ENCODE assay signal across 9 cellular contexts in the genomic region with DNA sequence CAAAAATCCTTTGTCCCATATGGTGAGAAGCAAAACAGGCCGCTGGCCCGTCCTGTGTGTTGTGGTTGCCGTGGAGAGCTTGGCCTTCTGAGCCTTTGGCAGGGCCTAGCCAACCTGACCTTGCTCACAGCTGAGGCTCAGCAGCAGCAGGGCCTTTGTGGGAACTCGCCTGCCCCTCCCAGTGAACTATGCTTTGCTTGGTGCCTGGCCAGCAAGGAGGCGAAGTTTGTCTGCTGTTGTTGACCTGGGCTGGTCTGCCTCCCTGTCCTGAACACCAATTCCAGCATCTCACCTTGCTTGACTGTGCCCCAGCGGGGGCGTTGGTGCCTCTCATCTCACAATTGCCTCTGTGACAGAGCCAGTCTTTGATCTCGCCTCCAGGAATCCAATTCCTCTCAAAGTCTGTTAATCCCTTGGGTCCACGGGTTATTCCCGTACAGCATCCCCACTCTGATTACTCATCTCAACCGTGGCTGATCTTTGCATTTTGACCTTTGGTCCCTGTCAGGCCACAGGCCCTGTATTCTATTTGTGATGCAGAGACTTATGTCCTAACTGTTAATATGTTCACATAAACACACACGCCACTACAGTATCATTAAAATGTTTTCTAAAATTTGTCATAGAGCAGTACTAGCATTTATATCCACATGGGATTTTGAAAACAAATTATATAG. TPM values are rescaled to one million over a fixed set of nuclear protein-coding genes. Genes with fewer than 3 reads are reported as not detected.
DNase-seq lines count a peak whose midpoint lies in the region; ATAC-seq, FAIRE-seq and TF ChIP-seq lines count a peak whose summit lies in the region.
"Had no signal": no experiment of that assay in that cellular context is flagged by ENCODE, and none has a peak within 500 bp of the region (broad histone marks: within the 10 kb centered on the region; RNA-seq: fewer than 3 reads in every experiment).

No MANE protein-coding gene starts in this region.

- no peak overlapping the region for H3K27ac Mint-ChIP-seq in natural killer cell

- no peak for TF ChIP-seq EP300 in sigmoid colon (IDR thresholded peaks at IDR 0.05)

- H4K20me1 ChIP-seq in hepatocyte (ENCODE audit: insufficient read depth, poor library complexity, severe bottlenecking), result no peaks in the 10 kb centered on the region

- no peaks in the 10 kb centered on the region for H3K79me2 ChIP-seq in hepatocyte

- no peaks in the 10 kb centered on the region for H3K36me3 Mint-ChIP-seq in natural killer cell

- no peaks in the 10 kb centered on the region for H3K27me3 Mint-ChIP-seq in natural killer cell (ENCODE audit: low read depth in 2 of 2)

- DNase-seq in ascending aorta (ENCODE audit: low spot score in 2 of 2) (peak in 1 of 2 donors; percentile 65), hepatocyte (ENCODE audit: low spot score) (peak; percentile 75), sigmoid colon (peak; percentile 73), GM12891 (ENCODE audit: insufficient read length, low spot score) (no peak), NCI-H1417 treated with DMSO at 0.1 percent for 48 hours (lab: John Stamatoyannopoulos, UW) (no peak), natural killer cell (no peak), NCI-H2107 treated with DMSO at 0.1 percent for 48 hours (lab: John Stamatoyannopoulos, UW; ENCODE audit: unreplicated experiment) (no peak)

- no peak overlapping the region for H2AFZ ChIP-seq in hepatocyte

- TF ChIP-seq CTCF in ascending aorta (IDR thresholded peaks at IDR 0.05) (no peak), hepatocyte (IDR thresholded peaks at IDR 0.05; ENCODE audit: poor library complexity) (no peak), sigmoid colon (IDR thresholded peaks at IDR 0.05) (no peak), natural killer cell (IDR thresholded peaks at IDR 0.05) (no peak)

- H3K36me3 ChIP-seq in ascending aorta (no peaks in the 10 kb centered on the region), hepatocyte (replicated peaks; ENCODE audit: insufficient read depth, low read depth) (no peaks in the 10 kb centered on the region), sigmoid colon (no peaks in the 10 kb centered on the region)

- ATAC-seq in GM19025 (IDR thresholded peaks at IDR 0.05; ENCODE audit: low read depth, unreplicated experiment) (peak; percentile 56), natural killer cell (no peak)

- H3K4me3 ChIP-seq in ascending aorta (no peak overlapping the region), hepatocyte (no peak overlapping the region), sigmoid colon (no peak overlapping the region)

- no peak for FAIRE-seq in GM12891 (lab: Jason Lieb, UNC)
- FAIRE-seq: colon had no signal

- WGBS in hepatocyte (ENCODE audit: low lambda C conversion rate, missing lambda C conversion rate), result 44% methylated on average over 12 of the region's 12 CpGs
- 11 to 61% methylated on average over 12 of the region's 12 CpGs for WGBS in sigmoid colon, 2 donors

- TF ChIP-seq POLR2A in sigmoid colon (IDR thresholded peaks at IDR 0.05) (no peak), GM12891 (IDR thresholded peaks at IDR 0.05; ENCODE audit: low read depth, low read length) (no peak)

- H3K4me3 Mint-ChIP-seq in natural killer cell, result no peak overlapping the region

- H3K9me3 ChIP-seq in ascending aorta (no peaks in the 10 kb centered on the region), hepatocyte (ENCODE audit: low read depth) (no peaks in the 10 kb centered on the region), sigmoid colon (no peaks in the 10 kb centered on the region)

- no peaks in the 10 kb centered on the region for H3K9me2 ChIP-seq in hepatocyte (replicated peaks; ENCODE audit: insufficient read depth)

- no peaks in the 10 kb centered on the region for H3K9me3 Mint-ChIP-seq in natural killer cell

- H3K27ac ChIP-seq in ascending aorta, result peak overlapping the region; percentile 1 to 59
- peak overlapping the region; percentile 68 for H3K27ac ChIP-seq in hepatocyte
- H3K27ac ChIP-seq in sigmoid colon, result peak overlapping the region in 3 of 4 donors; percentile 40 to 58 (median 41)

- intact Hi-C loops in ascending aorta (cut with DNase I) (no loop called here), sigmoid colon (cut with DNase I) (no loop called here), natural killer cell (cut with micrococcal nuclease) (no loop called here)

- H3K4me1 ChIP-seq in ascending aorta, result peaks cover 0 to 4% of the 10 kb centered on the region in 2 donors
- peaks cover 7% of the 10 kb centered on the region for H3K4me1 ChIP-seq in hepatocyte (ENCODE audit: insufficient read depth)
- H3K4me1 ChIP-seq in sigmoid colon, result peaks cover 0 to 10% (median 0%) of the 10 kb centered on the region in 4 donors

- H3K4me1 Mint-ChIP-seq in natural killer cell, result no peaks in the 10 kb centered on the region

- H3K27me3 ChIP-seq in ascending aorta (no peaks in the 10 kb centered on the region), hepatocyte (no peaks in the 10 kb centered on the region), sigmoid colon (no peaks in the 10 kb centered on the region)

- no peak overlapping the region for H3K4me2 ChIP-seq in hepatocyte

TF ChIP-seq in GM12891, 5 proteins besides CTCF, POLR2A, EP300 and RAD21:
- TF ChIP-seq SPI1 (IDR thresholded peaks at IDR 0.05; ENCODE audit: low read depth, low read length) (no peak), PAX5 (IDR thresholded peaks at IDR 0.05; ENCODE audit: insufficient read depth, low read length, severe bottlenecking) (no peak), POU2F2 (IDR thresholded peaks at IDR 0.05; ENCODE audit: low read depth, low read length) (no peak), TAF1 (IDR thresholded peaks at IDR 0.05; ENCODE audit: low read depth, low read length) (no peak), POLR2AphosphoS5 (IDR thresholded peaks at IDR 0.05; ENCODE audit: low read depth, low read length) (no peak)

RNA-seq across cellular contexts. Expression of gene EPDR1, which starts 22.6 kb away (rescaled TPM):
- 144 TPM for total RNA-seq in ascending aorta
- total RNA-seq in hepatocyte, result 9.6 and 12.2 TPM in 2 replicates
- polyA plus RNA-seq in hepatocyte, result 3.7 and 6.8 TPM in 2 replicates
- total RNA-seq in sigmoid colon, result 10 to 100 TPM in 3 of 4 donors, 1 to 10 TPM in 1; 9.2 to 20.9 (median 13.9) TPM
- 1 to 10 TPM; 4.2 to 5.8 (median 5.5) TPM for polyA plus RNA-seq in sigmoid colon
- polyA plus RNA-seq in GM12891 (2012; ENCODE audit: low read depth, missing spikeins), result 0.78 TPM
- total RNA-seq in natural killer cell, result 1 to 10 TPM; 1.4 to 2.1 (median 2.0) TPM

RNA-seq across cellular contexts. Expression of gene SFRP4, which starts 26.5 kb away (rescaled TPM):
- total RNA-seq in ascending aorta (25.7 TPM), hepatocyte (1.1 and 1.8 TPM in 2 replicates), sigmoid colon (10 to 100 TPM in 1 of 4 donors, 1 to 10 TPM in 3; 1.2 to 10.2 (median 2.3) TPM), natural killer cell (under 1 TPM in 1 of 3 donors, not detected in 2; 0.09 TPM)
- polyA plus RNA-seq in hepatocyte (1.2 and 1.3 TPM in 2 replicates), sigmoid colon (under 1 TPM; 0.23 to 0.60 (median 0.28) TPM)
- not detected for polyA plus RNA-seq in GM12891 (2012; ENCODE audit: low read depth, missing spikeins)

Comparison
In these comparisons a context has a peak if more than half of its experiments do, and no peak if none do; other contexts are left out.
1. DNase-seq: peak in hepatocyte (single experiment) and sigmoid colon (single experiment); none in GM12891 (single experiment), NCI-H1417 treated with DMSO at 0.1 percent for 48 hours (single experiment), natural killer cell (single experiment) and NCI-H2107 treated with DMSO at 0.1 percent for 48 hours (single experiment).
2. Peak in every context shown above with its lines, with median percentiles within 50 percentile points of each other: H3K27ac ChIP-seq.